In genomic region chr1:23931481-23931880, GRCh38 we compare ENCODE assay signal across 1 cellular context.
TF ChIP-seq lines count a peak whose summit lies in the region.

No MANE protein-coding gene starts in this region.

TF ChIP-seq in HepG2, 621 proteins besides CTCF, POLR2A, EP300 and RAD21:
- TF ChIP-seq TEF (CRISPR knock-in tag; IDR thresholded peaks at IDR 0.05) = no peak
- no peak for TF ChIP-seq MLXIP (CRISPR knock-in tag; IDR thresholded peaks at IDR 0.05; ENCODE audit: borderline replicate concordance)
- TF ChIP-seq ZNF652 (CRISPR knock-in tag; IDR thresholded peaks at IDR 0.05; ENCODE audit: borderline replicate concordance, low read depth) = peak; percentile 26; the same call in 1 of the 2 replicates
